Comparison of ENCODE assay signal across 20 cellular contexts in genomic region chr2:106157416-106157815, GRCh38. TPM values are rescaled to one million over a fixed set of nuclear protein-coding genes. Genes with fewer than 3 reads are reported as not detected.
DNase-seq lines count a peak whose midpoint lies in the region; ATAC-seq and TF ChIP-seq lines count a peak whose summit lies in the region.
"Had no signal": no experiment of that assay in that cellular context is flagged by ENCODE, and none has a peak within 500 bp of the region (broad histone marks: within the 10 kb centered on the region; RNA-seq: fewer than 3 reads in every experiment).

No MANE protein-coding gene starts in this region.

- H3K27ac ChIP-seq in BLaER1 = 0 out of 2 replicates have a peak overlapping the region, but pooled peaks have one; percentile 96
- peak overlapping the region; percentile 92 for H3K27ac ChIP-seq in CD4-positive, CD25-positive, alpha-beta regulatory T cell (ENCODE audit: insufficient read depth, low read length, poor library complexity, severe bottlenecking)
- H3K27ac ChIP-seq in foreskin keratinocyte = no peak overlapping the region
- H3K27ac ChIP-seq: parathyroid adenoma, sigmoid colon, SJCRH30, transverse colon had no signal

- 0 out of 2 replicates have a peak overlapping the region, but pooled peaks have one; percentile 86 for H3K9ac ChIP-seq in BLaER1
- H3K9ac ChIP-seq: parathyroid adenoma had no signal

- H3K36me3 ChIP-seq in BLaER1 = peaks cover 64% of the 10 kb centered on the region
- H3K36me3 ChIP-seq in CD4-positive, CD25-positive, alpha-beta regulatory T cell (ENCODE audit: control insufficient read depth, insufficient read depth, low read length) = peaks cover 38% of the 10 kb centered on the region

- no peaks in the 10 kb centered on the region for H3K27me3 Mint-ChIP-seq in CD4-positive, CD25-positive, alpha-beta regulatory T cell
- no peaks in the 10 kb centered on the region for H3K27me3 Mint-ChIP-seq in activated CD4-positive, alpha-beta memory T cell treated with anti-CD3 and anti-CD28 coated beads for 36 hours
- H3K27me3 Mint-ChIP-seq: stimulated activated naive B cell treated with anti-CD40 and anti-IgM and Interleukin-4, amounts not matched to agents 10 μg/mL and 1 μg/mL and 100 μg/mL, for 72 hours had no signal

- TF ChIP-seq CTCF in foreskin keratinocyte (conservative IDR thresholded peaks at IDR 0.05) = no peak

- no peaks in the 10 kb centered on the region for H4K20me1 ChIP-seq in BLaER1

- CTCF ChIA-PET in activated CD4-positive, alpha-beta memory T cell treated with anti-CD3 and anti-CD28 coated beads for 36 hours (lab: Charles Lee) = interaction anchor here (5.8 kb wide), 1 partner anchor 12 kb away, joined by 50 read pairs; no protein-coding TSS in a partner anchor

- POLR2A ChIA-PET in activated CD4-positive, alpha-beta memory T cell treated with anti-CD3 and anti-CD28 coated beads for 36 hours (lab: Charles Lee) = interaction anchor here (4.2 to 8.1 kb wide), 3 partner anchors 10 to 36 kb away, joined by 34 to 52 read pairs (median 45); partner anchors contain the start of gene UXS1

- peak overlapping the region; percentile 96 for H3K4me2 ChIP-seq in BLaER1

- peaks cover 52% of the 10 kb centered on the region for H3K9me3 ChIP-seq in BLaER1
- peaks cover 18 to 32% of the 10 kb centered on the region in 2 experiments for H3K9me3 ChIP-seq in CD4-positive, CD25-positive, alpha-beta regulatory T cell (ENCODE audit: control insufficient read depth in 2 of 2, low read length in 2 of 2)

- peaks cover 5% of the 10 kb centered on the region; the same call in 1 of the 2 replicates for H3K27me3 ChIP-seq in BLaER1
- no peaks in the 10 kb centered on the region for H3K27me3 ChIP-seq in CD4-positive, CD25-positive, alpha-beta regulatory T cell (ENCODE audit: control insufficient read depth, insufficient read depth, low read length)
- H3K27me3 ChIP-seq in foreskin keratinocyte = no peaks in the 10 kb centered on the region
- H3K27me3 ChIP-seq: sigmoid colon, SJCRH30, transverse colon had no signal

- peaks cover 65% of the 10 kb centered on the region for H3K4me1 ChIP-seq in BLaER1
- peaks cover 74% of the 10 kb centered on the region for H3K4me1 ChIP-seq in CD4-positive, CD25-positive, alpha-beta regulatory T cell (ENCODE audit: control insufficient read depth, insufficient read depth, low read length, poor library complexity, severe bottlenecking)
- H3K4me1 ChIP-seq in foreskin keratinocyte = peaks cover 13% of the 10 kb centered on the region
- H3K4me1 ChIP-seq: SJCRH30, transverse colon had no signal

- H3K4me3 Mint-ChIP-seq in CD4-positive, CD25-positive, alpha-beta regulatory T cell = peak overlapping the region; percentile 94 to 100 (median 98)
- peak overlapping the region; percentile 14 for H3K4me3 Mint-ChIP-seq in activated CD4-positive, alpha-beta memory T cell treated with anti-CD3 and anti-CD28 coated beads for 36 hours
- H3K4me3 Mint-ChIP-seq: endodermal cell; HFFc6; nephron; stimulated activated naive B cell treated with anti-CD40 and anti-IgM and Interleukin-4, amounts not matched to agents 10 μg/mL and 1 μg/mL and 100 μg/mL, for 72 hours had no signal

- peaks cover 17 to 89% (median 51%) of the 10 kb centered on the region in 4 donors for H3K4me1 Mint-ChIP-seq in CD4-positive, CD25-positive, alpha-beta regulatory T cell
- peaks cover 75% of the 10 kb centered on the region for H3K4me1 Mint-ChIP-seq in activated CD4-positive, alpha-beta memory T cell treated with anti-CD3 and anti-CD28 coated beads for 36 hours (ENCODE audit: low read depth)

- intact Hi-C loops in activated CD4-positive, alpha-beta memory T cell treated with anti-CD3 and anti-CD28 coated beads for 36 hours (cut with micrococcal nuclease) = no loop called here

- no peak for DNase-seq in CD4-positive, CD25-positive, alpha-beta regulatory T cell
- DNase-seq in activated CD4-positive, alpha-beta memory T cell treated with anti-CD3 and anti-CD28 coated beads for 36 hours = no peak
- DNase-seq in foreskin keratinocyte (peak in 1 of 2 donors; percentile 54), anterior cingulate cortex (lab: John Stamatoyannopoulos, UW) (no peak)
- DNase-seq: endodermal cell; HFFc6; MM.1S; NCI-H146; NCI-H82; OCI-M1; sigmoid colon; SJCRH30; stimulated activated naive B cell treated with anti-CD40 and anti-IgM and Interleukin-4, amounts not matched to agents 10 μg/mL and 1 μg/mL and 100 μg/mL, for 72 hours; transverse colon had no signal

- H3K4me3 ChIP-seq in BLaER1 = peak overlapping the region; percentile 72
- H3K4me3 ChIP-seq in CD4-positive, CD25-positive, alpha-beta regulatory T cell (ENCODE audit: low read depth, low read length) = peak overlapping the region; percentile 98
- H3K4me3 ChIP-seq: lung, sigmoid colon, SJCRH30, transverse colon had no signal

- peak overlapping the region; percentile 98 to 99 (median 99) for H3K27ac Mint-ChIP-seq in CD4-positive, CD25-positive, alpha-beta regulatory T cell
- peak overlapping the region; percentile 55 for H3K27ac Mint-ChIP-seq in activated CD4-positive, alpha-beta memory T cell treated with anti-CD3 and anti-CD28 coated beads for 36 hours
- H3K27ac Mint-ChIP-seq: endodermal cell; HFFc6; stimulated activated naive B cell treated with anti-CD40 and anti-IgM and Interleukin-4, amounts not matched to agents 10 μg/mL and 1 μg/mL and 100 μg/mL, for 72 hours had no signal

- peaks cover 67% of the 10 kb centered on the region for H3K36me3 Mint-ChIP-seq in CD4-positive, CD25-positive, alpha-beta regulatory T cell
- H3K36me3 Mint-ChIP-seq in activated CD4-positive, alpha-beta memory T cell treated with anti-CD3 and anti-CD28 coated beads for 36 hours = peaks cover 48% of the 10 kb centered on the region

- ATAC-seq in CD4-positive, CD25-positive, alpha-beta regulatory T cell (ENCODE audit: low read depth in 2 of 2) = no peak
- ATAC-seq in foreskin keratinocyte = peak; percentile 55
- no peak for ATAC-seq in GM21526 (IDR thresholded peaks at IDR 0.05; ENCODE audit: low FRiP score, unreplicated experiment)
- ATAC-seq in HG03342 (IDR thresholded peaks at IDR 0.05; ENCODE audit: unreplicated experiment) = no peak
- ATAC-seq: stimulated activated naive B cell treated with anti-CD40 and anti-IgM and Interleukin-4, amounts not matched to agents 10 μg/mL and 1 μg/mL and 100 μg/mL, for 72 hours had no signal

- H3K9me3 Mint-ChIP-seq in CD4-positive, CD25-positive, alpha-beta regulatory T cell = peaks cover 0 to 33% (median 13%) of the 10 kb centered on the region in 7 donors
- H3K9me3 Mint-ChIP-seq in activated CD4-positive, alpha-beta memory T cell treated with anti-CD3 and anti-CD28 coated beads for 36 hours = peaks cover 26% of the 10 kb centered on the region
- H3K9me3 Mint-ChIP-seq: endodermal cell had no signal

RNA-seq across cellular contexts. Expression of gene UXS1, which starts 36.7 kb away (rescaled TPM):
- total RNA-seq in CD4-positive, CD25-positive, alpha-beta regulatory T cell = 162 TPM
- 100 to 1,000 TPM in 3 of 4 donors, 10 to 100 TPM in 1; 83.3 to 125 (median 110) TPM for polyA plus RNA-seq in CD4-positive, CD25-positive, alpha-beta regulatory T cell
- 10 to 100 TPM; 39.2 to 41.5 TPM for total RNA-seq in activated CD4-positive, alpha-beta memory T cell treated with anti-CD3 and anti-CD28 coated beads for 36 hours
- 30.0 and 31.6 TPM in 2 replicates for total RNA-seq in foreskin keratinocyte
- polyA plus RNA-seq in foreskin keratinocyte = 23.3 and 26.1 TPM in 2 replicates
